Comparison of ENCODE assay signal across 1 cellular context in the genomic region with DNA sequence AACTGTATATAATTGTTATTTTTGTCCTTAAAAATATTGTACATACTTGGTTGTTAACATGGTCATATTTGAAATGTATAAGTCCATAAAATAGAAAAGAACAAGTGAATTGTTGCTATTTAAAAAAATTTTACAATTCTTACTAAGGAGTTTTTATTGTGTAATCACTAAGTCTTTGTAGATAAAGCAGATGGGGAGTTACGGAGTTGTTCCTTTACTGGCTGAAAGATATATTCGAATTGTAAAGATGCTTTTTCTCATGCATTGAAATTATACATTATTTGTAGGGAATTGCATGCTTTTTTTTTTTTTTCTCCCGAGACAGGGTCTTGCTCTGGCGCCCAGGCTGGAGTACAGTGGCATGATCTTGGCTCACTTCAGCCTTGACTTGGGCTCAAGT.
TF ChIP-seq lines count a peak whose summit lies in the region.

No MANE protein-coding gene starts in this region.

TF ChIP-seq in HepG2, 621 proteins besides CTCF, POLR2A, EP300 and RAD21 (continued from another document):
- TF ChIP-seq, protein P1, sequence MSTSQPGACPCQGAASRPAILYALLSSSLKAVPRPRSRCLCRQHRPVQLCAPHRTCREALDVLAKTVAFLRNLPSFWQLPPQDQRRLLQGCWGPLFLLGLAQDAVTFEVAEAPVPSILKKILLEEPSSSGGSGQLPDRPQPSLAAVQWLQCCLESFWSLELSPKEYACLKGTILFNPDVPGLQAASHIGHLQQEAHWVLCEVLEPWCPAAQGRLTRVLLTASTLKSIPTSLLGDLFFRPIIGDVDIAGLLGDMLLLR (CRISPR knock-in tag; IDR thresholded peaks at IDR 0.05) = no peak
TF ChIP-seq in HepG2: peak in this region for 1.
